In the genomic region with DNA sequence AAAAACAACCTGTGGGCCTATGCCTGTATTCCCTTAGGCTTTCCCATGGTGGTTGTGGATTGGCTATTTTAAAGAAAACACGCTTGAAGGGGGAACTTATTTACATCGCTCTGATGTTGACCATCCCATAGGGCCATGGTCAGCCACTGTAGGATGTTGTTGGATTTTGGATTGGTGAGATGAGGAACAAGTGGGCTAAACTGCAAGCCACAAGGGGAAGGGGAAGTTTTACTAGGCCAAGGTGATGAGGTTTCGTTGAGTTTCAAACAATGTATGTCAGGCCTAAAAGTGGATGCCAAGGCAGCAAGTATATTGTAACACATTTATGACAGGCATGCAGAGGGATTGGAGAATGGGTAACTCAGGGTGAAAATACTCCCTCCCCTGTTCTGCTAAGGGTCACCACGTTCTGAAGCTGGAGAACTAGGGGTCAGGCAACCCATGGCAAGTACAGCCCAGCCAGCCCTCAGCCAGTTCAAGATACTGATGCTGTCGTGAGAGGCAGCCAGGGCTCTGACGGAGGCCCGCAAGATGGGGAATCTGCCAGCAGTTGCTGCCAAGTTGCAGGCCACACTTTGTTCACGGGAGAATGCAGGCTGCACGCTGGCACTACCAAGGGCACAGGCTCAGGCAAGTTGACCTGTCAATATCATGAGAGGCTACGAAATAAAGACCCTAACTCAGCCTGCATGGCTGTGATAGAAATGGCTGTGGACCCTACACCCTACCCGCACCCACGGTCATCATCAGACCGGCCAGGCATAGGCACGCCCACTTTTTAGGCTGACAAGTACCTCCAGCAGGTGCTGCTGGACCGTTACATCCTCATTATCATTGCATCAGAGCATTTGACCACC, we compare ENCODE assay signal across 15 cellular contexts. TPM values are rescaled to one million over a fixed set of nuclear protein-coding genes. Genes with fewer than 3 reads are reported as not detected.
DNase-seq lines count a peak whose midpoint lies in the region; ATAC-seq, FAIRE-seq and TF ChIP-seq lines count a peak whose summit lies in the region.
"Had no signal": no experiment of that assay in that cellular context is flagged by ENCODE, and none has a peak within 500 bp of the region (broad histone marks: within the 10 kb centered on the region; RNA-seq: fewer than 3 reads in every experiment).

No MANE protein-coding gene starts in this region.

- FAIRE-seq in astrocyte (lab: Jason Lieb, UNC), result no peak
- FAIRE-seq: D721Med, islet of Langerhans had no signal

- H2BK120ac ChIP-seq in neuronal stem cell (ENCODE audit: low read depth, low read length), result no peak overlapping the region

- no peak overlapping the region for H3K4me3 Mint-ChIP-seq in astrocyte (ENCODE audit: unreplicated experiment)
- H3K4me3 Mint-ChIP-seq in activated CD8-positive, alpha-beta T cell treated with anti-CD3 and anti-CD28 coated beads for 36 hours, result no peak overlapping the region
- H3K4me3 Mint-ChIP-seq: nephron had no signal

- peak overlapping the region; percentile 11 for H3K23ac ChIP-seq in neuronal stem cell (ENCODE audit: low read depth, low read length, poor library complexity)

- H3K4me2 ChIP-seq in astrocyte (ENCODE audit: low read length) (no peak overlapping the region), neuronal stem cell (ENCODE audit: insufficient read depth, low read length, poor library complexity, severe bottlenecking) (no peak overlapping the region)

- H3K4me3 ChIP-seq in astrocyte (ENCODE audit: insufficient read depth, low read depth, low read length), result no peak overlapping the region
- no peak overlapping the region for H3K4me3 ChIP-seq in neuronal stem cell (ENCODE audit: low read length in 2 of 2)
- H3K4me3 ChIP-seq: SJSA1, uterus had no signal

- no peak overlapping the region for H3K27ac Mint-ChIP-seq in astrocyte (ENCODE audit: unreplicated experiment)
- no peak overlapping the region for H3K27ac Mint-ChIP-seq in activated CD8-positive, alpha-beta T cell treated with anti-CD3 and anti-CD28 coated beads for 36 hours
- H3K27ac Mint-ChIP-seq: nephron had no signal

- no peak overlapping the region for H4K8ac ChIP-seq in neuronal stem cell (ENCODE audit: low read depth, low read length)

- no CpG with 5 or more reads among the region's 15 CpGs for WGBS in neuronal stem cell (ENCODE audit: extremely low coverage in 2 of 2, insufficient read length in 2 of 2, insufficient replicate concordance in 1 of 2), 2 donors

- H3K14ac ChIP-seq in neuronal stem cell (ENCODE audit: low read length), result no peak overlapping the region

- no peak overlapping the region for H2AFZ ChIP-seq in astrocyte (ENCODE audit: low read depth, low read length)
- H2AFZ ChIP-seq in neuronal stem cell (ENCODE audit: low read length), result no peak overlapping the region

- no peaks in the 10 kb centered on the region for H3K4me1 ChIP-seq in astrocyte (ENCODE audit: insufficient read depth, low read length)
- H3K4me1 ChIP-seq in neuronal stem cell (ENCODE audit: control insufficient read depth in 2 of 2, insufficient read depth in 1 of 2, low read depth in 1 of 2, low read length in 2 of 2), result no peaks in the 10 kb centered on the region
- H3K4me1 ChIP-seq: SJSA1, uterus had no signal

- H3K4me1 Mint-ChIP-seq in astrocyte (ENCODE audit: low read depth, unreplicated experiment), result peaks cover 3% of the 10 kb centered on the region
- H3K4me1 Mint-ChIP-seq in activated CD8-positive, alpha-beta T cell treated with anti-CD3 and anti-CD28 coated beads for 36 hours (ENCODE audit: low read depth), result peaks cover 4% of the 10 kb centered on the region

- H3K36me3 ChIP-seq in astrocyte (ENCODE audit: insufficient read depth, low read length), result peaks cover 8% of the 10 kb centered on the region
- H3K36me3 ChIP-seq in neuronal stem cell (replicated peaks in 1 of 2; ENCODE audit: control insufficient read depth in 2 of 2, insufficient read depth in 2 of 2, low read length in 2 of 2), result peaks cover 19 to 39% of the 10 kb centered on the region in 2 donors
- H3K36me3 ChIP-seq: uterus had no signal

- DNase-seq in HT-29 (ENCODE audit: low spot score) (peak; percentile 8), astrocyte (ENCODE audit: low read depth) (peak; percentile 20), neuronal stem cell (ENCODE audit: low spot score) (no peak), ureter (ENCODE audit: low spot score) (no peak)
- DNase-seq in activated CD4-positive, alpha-beta T cell treated with anti-CD3 and anti-CD28 coated beads for 1 hour, result no peak
- no peak for DNase-seq in activated CD8-positive, alpha-beta T cell treated with anti-CD3 and anti-CD28 coated beads for 36 hours
- DNase-seq: HCEC 1CT; stimulated activated CD8-positive, alpha-beta memory T cell treated with anti-CD3 and anti-CD28 coated beads, Interleukin-4, amount 100 ng/mL, for 48 hours; uterus had no signal

- no peaks in the 10 kb centered on the region for H3K9me3 ChIP-seq in astrocyte (ENCODE audit: insufficient read depth, low read depth, low read length)
- peaks cover 0 to 2% of the 10 kb centered on the region in 2 donors for H3K9me3 ChIP-seq in neuronal stem cell (replicated peaks in 1 of 2; ENCODE audit: control insufficient read depth in 2 of 2, insufficient read depth in 1 of 2, low read depth in 1 of 2, low read length in 2 of 2)
- H3K9me3 ChIP-seq: SJSA1, uterus had no signal

- no peaks in the 10 kb centered on the region for H4K20me1 ChIP-seq in astrocyte (ENCODE audit: insufficient read depth, low read length)

- H3K27me3 ChIP-seq in astrocyte (ENCODE audit: insufficient read depth, low read length), result no peaks in the 10 kb centered on the region
- no peaks in the 10 kb centered on the region for H3K27me3 ChIP-seq in neuronal stem cell (ENCODE audit: control insufficient read depth in 3 of 3, insufficient read depth in 3 of 3, low read depth in 1 of 3, low read length in 3 of 3)
- H3K27me3 ChIP-seq: SJSA1, uterus had no signal

- CTCF ChIA-PET in activated CD8-positive, alpha-beta T cell treated with anti-CD3 and anti-CD28 coated beads for 36 hours (lab: Charles Lee), result no interaction called here

- no peak overlapping the region for H2BK5ac ChIP-seq in neuronal stem cell (ENCODE audit: low read length)

- peaks cover 27% of the 10 kb centered on the region for H3K36me3 Mint-ChIP-seq in astrocyte (ENCODE audit: low read depth, unreplicated experiment)
- peaks cover 11% of the 10 kb centered on the region for H3K36me3 Mint-ChIP-seq in activated CD8-positive, alpha-beta T cell treated with anti-CD3 and anti-CD28 coated beads for 36 hours (ENCODE audit: low read depth)

- H3K9me3 Mint-ChIP-seq in astrocyte (ENCODE audit: unreplicated experiment), result no peaks in the 10 kb centered on the region
- H3K9me3 Mint-ChIP-seq in activated CD8-positive, alpha-beta T cell treated with anti-CD3 and anti-CD28 coated beads for 36 hours, result no peaks in the 10 kb centered on the region
- H3K9me3 Mint-ChIP-seq: nephron had no signal

- ATAC-seq in activated CD8-positive, alpha-beta T cell treated with anti-CD3 and anti-CD28 coated beads for 36 hours, result no peak
- ATAC-seq: activated CD4-positive, CD25-positive, alpha-beta regulatory T cell treated with anti-CD3 and anti-CD28 coated beads, Interleukin-2, amount 50 U/mL, for 24 hours had no signal

- H3K9ac ChIP-seq in astrocyte (ENCODE audit: low read length) (no peak overlapping the region), neuronal stem cell (ENCODE audit: low read depth, low read length, poor library complexity) (peak overlapping the region; percentile 30)

- H3K27ac ChIP-seq in astrocyte (ENCODE audit: low read depth, low read length) (no peak overlapping the region), neuronal stem cell (replicated peaks; ENCODE audit: low read length) (no peak overlapping the region)
- H3K27ac ChIP-seq: SJSA1, uterus had no signal

- H2BK15ac ChIP-seq in neuronal stem cell (ENCODE audit: low read length), result no peak overlapping the region

- peaks cover 3% of the 10 kb centered on the region for H3K27me3 Mint-ChIP-seq in astrocyte (ENCODE audit: low read depth, unreplicated experiment)
- H3K27me3 Mint-ChIP-seq in activated CD8-positive, alpha-beta T cell treated with anti-CD3 and anti-CD28 coated beads for 36 hours, result no peaks in the 10 kb centered on the region

- no peaks in the 10 kb centered on the region for H3K79me2 ChIP-seq in astrocyte (ENCODE audit: insufficient read depth, low read length)

- no peak overlapping the region for H3K18ac ChIP-seq in neuronal stem cell (ENCODE audit: low read length)

- no peak for TF ChIP-seq CTCF in astrocyte (IDR thresholded peaks at IDR 0.05; ENCODE audit: insufficient read depth, low read depth, low read length)
- TF ChIP-seq CTCF in activated CD8-positive, alpha-beta T cell treated with anti-CD3 and anti-CD28 coated beads for 36 hours (IDR thresholded peaks at IDR 0.05), result no peak

- no peak overlapping the region for H3K4ac ChIP-seq in neuronal stem cell (ENCODE audit: low read length)

- H3K79me1 ChIP-seq in neuronal stem cell (ENCODE audit: low read depth, low read length), result no peaks in the 10 kb centered on the region

- no peak overlapping the region for H2BK12ac ChIP-seq in neuronal stem cell (ENCODE audit: low read length)

- intact Hi-C loops in activated CD8-positive, alpha-beta T cell treated with anti-CD3 and anti-CD28 coated beads for 36 hours (cut with micrococcal nuclease), result no loop called here

- H2AK5ac ChIP-seq in neuronal stem cell (ENCODE audit: low read depth, low read length), result no peak overlapping the region

- H4K91ac ChIP-seq in neuronal stem cell (ENCODE audit: low read depth, low read length, poor library complexity), result no peak overlapping the region

- POLR2A ChIA-PET in activated CD8-positive, alpha-beta T cell treated with anti-CD3 and anti-CD28 coated beads for 36 hours (lab: Charles Lee), result interaction anchor here (1.1 to 1.3 kb wide), 2 partner anchors 27 to 48 kb away, joined by 3 to 4 read pairs; no protein-coding TSS in a partner anchor

RNA-seq across cellular contexts. Expression of gene IRGC, which starts 11.1 kb away (rescaled TPM):
- 0.08 TPM in 1 of 2 replicates, not detected in the other for total RNA-seq in HT-29 (2014; rRNA removed; shearing (Covaris generic))
- total RNA-seq in astrocyte (not detected in 2 replicates), ureter (not detected)
- polyA plus RNA-seq in neuronal stem cell (2013, experiment 1 of 2), result not detected
- not detected for polyA plus RNA-seq in neuronal stem cell (2013, experiment 2 of 2)
- total RNA-seq in activated CD8-positive, alpha-beta T cell treated with anti-CD3 and anti-CD28 coated beads for 36 hours, result not detected
- total RNA-seq: SJSA1, uterus had no signal
- polyA plus RNA-seq: esophagus had no signal

RNA-seq across cellular contexts. Expression of gene SMG9, which starts 27.8 kb away (rescaled TPM):
- 89.4 and 99.7 TPM in 2 replicates for total RNA-seq in HT-29 (2014; rRNA removed; shearing (Covaris generic))
- total RNA-seq in astrocyte (35.0 and 37.0 TPM in 2 replicates), ureter (60.6 TPM)
- polyA plus RNA-seq in neuronal stem cell (2013, experiment 1 of 2), result 21.9 TPM
- 20.9 TPM for polyA plus RNA-seq in neuronal stem cell (2013, experiment 2 of 2)
- 10 to 100 TPM; 48.9 to 53.1 TPM for total RNA-seq in activated CD8-positive, alpha-beta T cell treated with anti-CD3 and anti-CD28 coated beads for 36 hours

RNA-seq across cellular contexts. Expression of gene KCNN4, which starts 53.8 kb away (rescaled TPM):
- total RNA-seq in HT-29 (2014; rRNA removed; shearing (Covaris generic)), result 0.44 TPM in 1 of 2 replicates, not detected in the other
- total RNA-seq in astrocyte, result 2.6 and 3.6 TPM in 2 replicates
- 0.20 TPM for polyA plus RNA-seq in neuronal stem cell (2013, experiment 1 of 2)
- 0.11 TPM for polyA plus RNA-seq in neuronal stem cell (2013, experiment 2 of 2)
- 69.2 TPM for total RNA-seq in ureter
- 10 to 100 TPM; 49.5 to 49.6 TPM for total RNA-seq in activated CD8-positive, alpha-beta T cell treated with anti-CD3 and anti-CD28 coated beads for 36 hours

RNA-seq across cellular contexts. Expression of gene PLAUR, which starts 57.0 kb away (rescaled TPM):
- total RNA-seq in HT-29 (2014; rRNA removed; shearing (Covaris generic)), result 174 and 190 TPM in 2 replicates
- total RNA-seq in astrocyte, result 112 and 116 TPM in 2 replicates
- polyA plus RNA-seq in neuronal stem cell (2013, experiment 1 of 2), result 22.9 TPM
- 24.0 TPM for polyA plus RNA-seq in neuronal stem cell (2013, experiment 2 of 2)
- 9.6 TPM for total RNA-seq in ureter
- 10 to 100 TPM; 11.1 to 13.3 TPM for total RNA-seq in activated CD8-positive, alpha-beta T cell treated with anti-CD3 and anti-CD28 coated beads for 36 hours

Comparison
In these comparisons a context has a peak if more than half of its experiments do, and no peak if none do; other contexts are left out.
1. DNase-seq: peak in HT-29 (single experiment) and astrocyte (single experiment); none in neuronal stem cell (single experiment), activated CD4-positive, alpha-beta T cell treated with anti-CD3 and anti-CD28 coated beads for 1 hour (single experiment), ureter (single experiment) and activated CD8-positive, alpha-beta T cell treated with anti-CD3 and anti-CD28 coated beads for 36 hours (single experiment).
2. RNA of gene KCNN4, which starts 53.8 kb away (total RNA-seq): 69.2 TPM in ureter (single experiment) and 49.5 to 49.6 TPM in activated CD8-positive, alpha-beta T cell treated with anti-CD3 and anti-CD28 coated beads for 36 hours; 2.6 to 3.6 TPM in astrocyte and 0.44 TPM in HT-29; every median in the first group is over 10 times any median in the second.